Comparison of ENCODE assay signal across 10 cellular contexts in the genomic region with DNA sequence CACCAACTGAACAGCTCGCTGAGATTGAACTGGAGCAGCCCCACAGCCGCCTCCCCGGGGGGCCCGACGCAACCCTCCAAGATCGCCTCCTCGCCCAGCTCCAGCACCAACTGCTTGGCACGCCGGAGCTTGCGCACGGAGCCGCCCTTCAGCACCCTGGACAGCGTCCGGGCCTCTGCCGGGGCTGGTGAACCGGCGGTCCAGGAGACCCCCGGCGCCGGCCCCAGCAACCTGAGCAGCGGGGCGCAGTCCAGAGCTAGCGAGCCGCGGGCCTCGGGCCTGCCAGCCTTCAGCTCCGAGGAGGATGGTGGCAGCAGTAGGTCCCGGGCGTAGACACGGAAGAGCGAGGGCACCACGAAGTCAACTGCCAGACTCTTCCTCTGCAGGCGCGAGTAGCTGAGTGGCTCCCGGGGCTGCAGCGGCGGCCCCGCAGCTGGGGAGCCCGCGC. TPM values are rescaled to one million over a fixed set of nuclear protein-coding genes. Genes with fewer than 3 reads are reported as not detected.
DNase-seq lines count a peak whose midpoint lies in the region.
"Had no signal": no experiment of that assay in that cellular context is flagged by ENCODE, and none has a peak within 500 bp of the region (broad histone marks: within the 10 kb centered on the region; RNA-seq: fewer than 3 reads in every experiment).

No MANE protein-coding gene starts in this region.

- H3K9me3 ChIP-seq in adipocyte (ENCODE audit: control insufficient read depth, low read length), result no peaks in the 10 kb centered on the region
- no peaks in the 10 kb centered on the region for H3K9me3 ChIP-seq in iPS DF 6.9 (ENCODE audit: control insufficient read depth, insufficient read depth, low read length)
- H3K9me3 ChIP-seq in skeletal muscle satellite cell (replicated peaks; ENCODE audit: low read length), result no peaks in the 10 kb centered on the region
- H3K9me3 ChIP-seq: gastrocnemius medialis, HAP-1 had no signal

- peak overlapping the region; percentile 71 for H3K4me2 ChIP-seq in skeletal muscle satellite cell (ENCODE audit: low read length)

- H3K27ac ChIP-seq in iPS DF 6.9 (ENCODE audit: low read length), result no peak overlapping the region
- H3K27ac ChIP-seq: gastrocnemius medialis had no signal

- H3K27me3 ChIP-seq in adipocyte (replicated peaks; ENCODE audit: control insufficient read depth, insufficient read depth, low read length), result peaks cover 36% of the 10 kb centered on the region
- peaks cover 21% of the 10 kb centered on the region for H3K27me3 ChIP-seq in iPS DF 6.9 (ENCODE audit: control insufficient read depth, insufficient read depth, low read length)
- H3K27me3 ChIP-seq in skeletal muscle satellite cell (ENCODE audit: control insufficient read depth, insufficient read depth, low read length), result peaks cover 48% of the 10 kb centered on the region

- H3K9ac ChIP-seq in adipocyte (ENCODE audit: low read length), result no peak overlapping the region
- H3K9ac ChIP-seq in skeletal muscle satellite cell (ENCODE audit: low read depth, low read length), result no peak overlapping the region

- H3K4me1 ChIP-seq in adipocyte (ENCODE audit: control insufficient read depth, insufficient read depth, low read length) (peaks cover 21% of the 10 kb centered on the region), iPS DF 6.9 (ENCODE audit: control insufficient read depth, insufficient read depth, low read length) (no peaks in the 10 kb centered on the region), skeletal muscle satellite cell (ENCODE audit: control insufficient read depth, insufficient read depth, low read length) (peaks cover 8% of the 10 kb centered on the region)
- H3K4me1 ChIP-seq: HAP-1 had no signal

- H3K4me3 ChIP-seq in adipocyte (ENCODE audit: low read length) (peak overlapping the region; percentile 76), iPS DF 6.9 (ENCODE audit: low read length) (peak overlapping the region; percentile 30), skeletal muscle satellite cell (ENCODE audit: low read length) (peak overlapping the region; percentile 46)
- H3K4me3 ChIP-seq: HAP-1 had no signal

- H3K36me3 ChIP-seq in adipocyte (ENCODE audit: control insufficient read depth, insufficient read depth, low read length, severe bottlenecking) (no peaks in the 10 kb centered on the region), iPS DF 6.9 (ENCODE audit: control insufficient read depth, insufficient read depth, low read length) (no peaks in the 10 kb centered on the region), skeletal muscle satellite cell (ENCODE audit: insufficient read depth, low read length) (no peaks in the 10 kb centered on the region)
- H3K36me3 ChIP-seq: gastrocnemius medialis, HAP-1 had no signal

- WGBS in iPS DF 6.9 (ENCODE audit: insufficient coverage, insufficient read length), result no CpG with 5 or more reads among the region's 40 CpGs

- DNase-seq in D341Med (ENCODE audit: low spot score) (peak; percentile 45), NCI-H460 (ENCODE audit: extremely low read depth, low read depth) (peak; percentile 22), adipocyte (ENCODE audit: low read depth) (peak; percentile 72), iPS DF 6.9 (ENCODE audit: low read depth, low spot score) (no peak), NCI-H524 treated with DMSO at 0.1 percent for 48 hours (lab: John Stamatoyannopoulos, UW) (no peak), NCI-H2081 treated with DMSO at 0.1 percent for 48 hours (lab: John Stamatoyannopoulos, UW) (no peak), NCI-H226 (no peak)
- DNase-seq: gastrocnemius medialis had no signal

RNA-seq across cellular contexts. Expression of a gene that starts 1.2 kb away (rescaled TPM):
- total RNA-seq in NCI-H460 (2014; rRNA removed; shearing (Covaris generic)), result 0.02 TPM in 1 of 2 replicates, not detected in the other
- polyA plus RNA-seq in NCI-H460 (2014; cell fraction: nucleus; rRNA removed), result not detected in 2 replicates
- under 0.01 TPM in 1 of 2 replicates, not detected in the other for total RNA-seq in skeletal muscle satellite cell (2012; rRNA removed)
- total RNA-seq: gastrocnemius medialis had no signal

Comparison
In these comparisons a context has a peak if more than half of its experiments do, and no peak if none do; other contexts are left out.
1. DNase-seq: peak in D341Med (single experiment), NCI-H460 (single experiment) and adipocyte (single experiment); none in iPS DF 6.9 (single experiment), NCI-H524 treated with DMSO at 0.1 percent for 48 hours (single experiment), NCI-H2081 treated with DMSO at 0.1 percent for 48 hours (single experiment) and NCI-H226 (single experiment).
2. Peak in every context shown above with its lines, with median percentiles within 50 percentile points of each other: H3K4me3 ChIP-seq.